ENCODE assay signal across 8 cellular contexts in genomic region chr17:57899822-57900221, GRCh38. TPM values are rescaled to one million over a fixed set of nuclear protein-coding genes. Genes with fewer than 3 reads are reported as not detected.
DNase-seq lines count a peak whose midpoint lies in the region; TF ChIP-seq lines count a peak whose summit lies in the region.

No MANE protein-coding gene starts in this region.

- DNase-seq in GF-D8 (lab: John Stamatoyannopoulos, UW): peak; percentile 4
- DNase-seq in RWPE1 (ENCODE audit: low spot score): no peak
- DNase-seq in cardiac muscle cell (ENCODE audit: low read depth in 1 of 2, low spot score in 1 of 2): no peak
- no peak for DNase-seq in G401 (ENCODE audit: low spot score)
- DNase-seq in NCI-H1436 (lab: John Stamatoyannopoulos, UW): no peak
- no peak for DNase-seq in RKO (ENCODE audit: low spot score)
- DNase-seq in hepatic stellate cell (ENCODE audit: low spot score): no peak

- H3K9me3 ChIP-seq in cardiac muscle cell (ENCODE audit: low read depth) (no peaks in the 10 kb centered on the region), skeletal muscle satellite cell (replicated peaks; ENCODE audit: low read length) (no peaks in the 10 kb centered on the region)

- H3K4me1 ChIP-seq in cardiac muscle cell (ENCODE audit: low read depth) (peaks cover 25% of the 10 kb centered on the region), skeletal muscle satellite cell (ENCODE audit: control insufficient read depth, insufficient read depth, low read length) (peaks cover 54% of the 10 kb centered on the region)

- no peak for TF ChIP-seq CTCF in RWPE1 (conservative IDR thresholded peaks at IDR 0.05; ENCODE audit: low read depth)
- no peak for TF ChIP-seq CTCF in cardiac muscle cell (IDR thresholded peaks at IDR 0.05; ENCODE audit: low read depth, low read length)

- H3K27ac ChIP-seq in RWPE1 (peak overlapping the region; percentile 79), cardiac muscle cell (peak overlapping the region; percentile 92)

- H3K27me3 ChIP-seq in cardiac muscle cell (no peaks in the 10 kb centered on the region), skeletal muscle satellite cell (ENCODE audit: control insufficient read depth, insufficient read depth, low read length) (no peaks in the 10 kb centered on the region)

- in situ Hi-C loops in G401 (cut with HindIII; ENCODE audit: low sequenced_read_pairs): no loop called here

- no peaks in the 10 kb centered on the region for H3K36me3 ChIP-seq in cardiac muscle cell
- peaks cover 4% of the 10 kb centered on the region for H3K36me3 ChIP-seq in skeletal muscle satellite cell (ENCODE audit: insufficient read depth, low read length)

- H3K4me3 ChIP-seq in cardiac muscle cell (no peak overlapping the region), skeletal muscle satellite cell (ENCODE audit: low read length) (no peak overlapping the region)

- H3K9ac ChIP-seq in skeletal muscle satellite cell (ENCODE audit: low read depth, low read length): peak overlapping the region; percentile 72

- CTCF ChIA-PET in RWPE1 (lab: Yijun Ruan, JAX): interaction anchor here (1.0 to 1.1 kb wide), 2 partner anchors 55 to 350 kb away, joined by 3 to 5 read pairs; no protein-coding TSS in a partner anchor

- H3K4me2 ChIP-seq in skeletal muscle satellite cell (ENCODE audit: low read length): peak overlapping the region; percentile 4

- POLR2A ChIA-PET in RWPE1 (lab: Yijun Ruan, JAX; ENCODE audit: low non-redundant PET): no interaction called here

RNA-seq across cellular contexts. Expression of gene MRPS23, which starts 50.0 kb away (rescaled TPM):
- 24.4 and 34.5 TPM in 2 replicates for total RNA-seq in cardiac muscle cell
- polyA plus RNA-seq in cardiac muscle cell: 62.7 and 87.9 TPM in 2 replicates
- total RNA-seq in skeletal muscle satellite cell (2012; rRNA removed): 17.7 and 19.0 TPM in 2 replicates
- 39.2 and 60.7 TPM in 2 replicates for total RNA-seq in G401 (2014; rRNA removed; shearing (Covaris generic))

RNA-seq across cellular contexts. Expression of gene CUEDC1, which starts 55.4 kb away (rescaled TPM):
- 14.8 and 18.3 TPM in 2 replicates for total RNA-seq in cardiac muscle cell
- polyA plus RNA-seq in cardiac muscle cell: 10.9 and 15.3 TPM in 2 replicates
- 9.4 and 15.7 TPM in 2 replicates for total RNA-seq in skeletal muscle satellite cell (2012; rRNA removed)
- total RNA-seq in G401 (2014; rRNA removed; shearing (Covaris generic)): 26.7 and 42.3 TPM in 2 replicates
